In the genomic region with DNA sequence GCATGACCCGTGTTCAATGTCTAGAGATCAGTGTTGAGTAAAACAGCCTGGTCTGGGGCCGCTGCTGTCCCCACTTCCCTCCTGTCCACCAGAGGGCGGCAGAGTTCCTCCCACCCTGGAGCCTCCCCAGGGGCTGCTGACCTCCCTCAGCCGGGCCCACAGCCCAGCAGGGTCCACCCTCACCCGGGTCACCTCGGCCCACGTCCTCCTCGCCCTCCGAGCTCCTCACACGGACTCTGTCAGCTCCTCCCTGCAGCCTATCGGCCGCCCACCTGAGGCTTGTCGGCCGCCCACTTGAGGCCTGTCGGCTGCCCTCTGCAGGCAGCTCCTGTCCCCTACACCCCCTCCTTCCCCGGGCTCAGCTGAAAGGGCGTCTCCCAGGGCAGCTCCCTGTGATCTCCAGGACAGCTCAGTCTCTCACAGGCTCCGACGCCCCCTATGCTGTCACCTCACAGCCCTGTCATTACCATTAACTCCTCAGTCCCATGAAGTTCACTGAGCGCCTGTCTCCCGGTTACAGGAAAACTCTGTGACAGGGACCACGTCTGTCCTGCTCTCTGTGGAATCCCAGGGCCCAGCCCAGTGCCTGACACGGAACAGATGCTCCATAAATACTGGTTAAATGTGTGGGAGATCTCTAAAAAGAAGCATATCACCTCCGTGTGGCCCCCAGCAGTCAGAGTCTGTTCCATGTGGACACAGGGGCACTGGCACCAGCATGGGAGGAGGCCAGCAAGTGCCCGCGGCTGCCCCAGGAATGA, we compare ENCODE assay signal across 1 cellular context.
TF ChIP-seq lines count a peak whose summit lies in the region.

No MANE protein-coding gene starts in this region.

TF ChIP-seq in HEK293, 187 proteins besides CTCF, POLR2A, EP300 and RAD21 (continued from another document):
- TF ChIP-seq, protein P1, sequence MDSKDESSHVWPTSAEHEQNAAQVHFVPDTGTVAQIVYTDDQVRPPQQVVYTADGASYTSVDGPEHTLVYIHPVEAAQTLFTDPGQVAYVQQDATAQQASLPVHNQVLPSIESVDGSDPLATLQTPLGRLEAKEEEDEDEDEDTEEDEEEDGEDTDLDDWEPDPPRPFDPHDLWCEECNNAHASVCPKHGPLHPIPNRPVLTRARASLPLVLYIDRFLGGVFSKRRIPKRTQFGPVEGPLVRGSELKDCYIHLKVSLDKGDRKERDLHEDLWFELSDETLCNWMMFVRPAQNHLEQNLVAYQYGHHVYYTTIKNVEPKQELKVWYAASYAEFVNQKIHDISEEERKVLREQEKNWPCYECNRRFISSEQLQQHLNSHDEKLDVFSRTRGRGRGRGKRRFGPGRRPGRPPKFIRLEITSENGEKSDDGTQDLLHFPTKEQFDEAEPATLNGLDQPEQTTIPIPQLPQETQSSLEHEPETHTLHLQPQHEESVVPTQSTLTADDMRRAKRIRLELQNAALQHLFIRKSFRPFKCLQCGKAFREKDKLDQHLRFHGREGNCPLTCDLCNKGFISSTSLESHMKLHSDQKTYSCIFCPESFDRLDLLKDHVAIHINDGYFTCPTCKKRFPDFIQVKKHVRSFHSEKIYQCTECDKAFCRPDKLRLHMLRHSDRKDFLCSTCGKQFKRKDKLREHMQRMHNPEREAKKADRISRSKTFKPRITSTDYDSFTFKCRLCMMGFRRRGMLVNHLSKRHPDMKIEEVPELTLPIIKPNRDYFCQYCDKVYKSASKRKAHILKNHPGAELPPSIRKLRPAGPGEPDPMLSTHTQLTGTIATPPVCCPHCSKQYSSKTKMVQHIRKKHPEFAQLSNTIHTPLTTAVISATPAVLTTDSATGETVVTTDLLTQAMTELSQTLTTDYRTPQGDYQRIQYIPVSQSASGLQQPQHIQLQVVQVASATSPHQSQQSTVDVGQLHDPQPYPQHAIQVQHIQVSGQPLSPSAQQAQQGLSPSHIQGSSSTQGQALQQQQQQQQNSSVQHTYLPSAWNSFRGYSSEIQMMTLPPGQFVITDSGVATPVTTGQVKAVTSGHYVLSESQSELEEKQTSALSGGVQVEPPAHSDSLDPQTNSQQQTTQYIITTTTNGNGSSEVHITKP (tag by site-specific recombination; IDR thresholded peaks at IDR 0.05), result peak; percentile 46
- peak; percentile 100 for TF ChIP-seq SCRT2 (tag by site-specific recombination; IDR thresholded peaks at IDR 0.05)
- no peak for TF ChIP-seq ZNF274 (IDR thresholded peaks at IDR 0.05; ENCODE audit: low read length)
- TF ChIP-seq ZNF274 (tag by site-specific recombination; IDR thresholded peaks at IDR 0.05; ENCODE audit: borderline replicate concordance), result no peak
- TF ChIP-seq, protein P2, sequence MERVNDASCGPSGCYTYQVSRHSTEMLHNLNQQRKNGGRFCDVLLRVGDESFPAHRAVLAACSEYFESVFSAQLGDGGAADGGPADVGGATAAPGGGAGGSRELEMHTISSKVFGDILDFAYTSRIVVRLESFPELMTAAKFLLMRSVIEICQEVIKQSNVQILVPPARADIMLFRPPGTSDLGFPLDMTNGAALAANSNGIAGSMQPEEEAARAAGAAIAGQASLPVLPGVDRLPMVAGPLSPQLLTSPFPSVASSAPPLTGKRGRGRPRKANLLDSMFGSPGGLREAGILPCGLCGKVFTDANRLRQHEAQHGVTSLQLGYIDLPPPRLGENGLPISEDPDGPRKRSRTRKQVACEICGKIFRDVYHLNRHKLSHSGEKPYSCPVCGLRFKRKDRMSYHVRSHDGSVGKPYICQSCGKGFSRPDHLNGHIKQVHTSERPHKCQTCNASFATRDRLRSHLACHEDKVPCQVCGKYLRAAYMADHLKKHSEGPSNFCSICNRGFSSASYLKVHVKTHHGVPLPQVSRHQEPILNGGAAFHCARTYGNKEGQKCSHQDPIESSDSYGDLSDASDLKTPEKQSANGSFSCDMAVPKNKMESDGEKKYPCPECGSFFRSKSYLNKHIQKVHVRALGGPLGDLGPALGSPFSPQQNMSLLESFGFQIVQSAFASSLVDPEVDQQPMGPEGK (tag by site-specific recombination; IDR thresholded peaks at IDR 0.05), result peak; percentile 94
- peak; percentile 91 for TF ChIP-seq GLIS2 (tag by site-specific recombination; IDR thresholded peaks at IDR 0.05)
- TF ChIP-seq ZXDB (tag by site-specific recombination; IDR thresholded peaks at IDR 0.05), result peak; percentile 94
- peak; percentile 76 for TF ChIP-seq ZBTB17 (tag by site-specific recombination; IDR thresholded peaks at IDR 0.05)
- peak; percentile 81 for TF ChIP-seq SP3 (tag by site-specific recombination; IDR thresholded peaks at IDR 0.05)
- peak; percentile 54; the same call in 1 of the 2 replicates for TF ChIP-seq ZNF335 (tag by site-specific recombination; conservative IDR thresholded peaks at IDR 0.05)
- no peak for TF ChIP-seq ZNF677 (tag by site-specific recombination; IDR thresholded peaks at IDR 0.05)
- TF ChIP-seq GLI4 (tag by site-specific recombination; IDR thresholded peaks at IDR 0.05), result peak; percentile 62; the same call in 1 of the 2 replicates
- TF ChIP-seq ZNF654 (tag by site-specific recombination; IDR thresholded peaks at IDR 0.05; ENCODE audit: low read depth), result peak; percentile 61
- TF ChIP-seq ZNF600 (tag by site-specific recombination; IDR thresholded peaks at IDR 0.05), result peak; percentile 62
- TF ChIP-seq, protein P3, sequence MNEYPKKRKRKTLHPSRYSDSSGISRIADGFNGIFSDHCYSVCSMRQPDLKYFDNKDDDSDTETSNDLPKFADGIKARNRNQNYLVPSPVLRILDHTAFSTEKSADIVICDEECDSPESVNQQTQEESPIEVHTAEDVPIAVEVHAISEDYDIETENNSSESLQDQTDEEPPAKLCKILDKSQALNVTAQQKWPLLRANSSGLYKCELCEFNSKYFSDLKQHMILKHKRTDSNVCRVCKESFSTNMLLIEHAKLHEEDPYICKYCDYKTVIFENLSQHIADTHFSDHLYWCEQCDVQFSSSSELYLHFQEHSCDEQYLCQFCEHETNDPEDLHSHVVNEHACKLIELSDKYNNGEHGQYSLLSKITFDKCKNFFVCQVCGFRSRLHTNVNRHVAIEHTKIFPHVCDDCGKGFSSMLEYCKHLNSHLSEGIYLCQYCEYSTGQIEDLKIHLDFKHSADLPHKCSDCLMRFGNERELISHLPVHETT (tag by site-specific recombination; IDR thresholded peaks at IDR 0.05), result 0 out of 2 replicates have a peak, but pooled peaks have one; percentile 52
- TF ChIP-seq ZNF76 (tag by site-specific recombination; IDR thresholded peaks at IDR 0.05; ENCODE audit: borderline replicate concordance, low read depth), result 0 out of 2 replicates have a peak, but pooled peaks have one; percentile 39
- peak; percentile 93 for TF ChIP-seq KLF8 (tag by site-specific recombination; IDR thresholded peaks at IDR 0.05)
- no peak for TF ChIP-seq ZNF223 (tag by site-specific recombination; IDR thresholded peaks at IDR 0.05)
- TF ChIP-seq, protein P4, sequence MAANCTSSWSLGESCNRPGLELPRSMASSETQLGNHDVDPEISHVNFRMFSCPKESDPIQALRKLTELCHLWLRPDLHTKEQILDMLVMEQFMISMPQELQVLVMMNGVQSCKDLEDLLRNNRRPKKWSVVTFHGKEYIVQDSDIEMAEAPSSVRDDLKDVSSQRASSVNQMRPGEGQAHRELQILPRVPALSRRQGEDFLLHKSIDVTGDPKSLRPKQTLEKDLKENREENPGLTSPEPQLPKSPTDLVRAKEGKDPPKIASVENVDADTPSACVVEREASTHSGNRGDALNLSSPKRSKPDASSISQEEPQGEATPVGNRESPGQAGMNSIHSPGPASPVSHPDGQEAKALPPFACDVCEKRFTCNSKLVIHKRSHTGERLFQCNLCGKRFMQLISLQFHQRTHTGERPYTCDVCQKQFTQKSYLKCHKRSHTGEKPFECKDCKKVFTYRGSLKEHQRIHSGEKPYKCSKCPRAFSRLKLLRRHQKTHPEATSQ (tag by site-specific recombination; IDR thresholded peaks at IDR 0.05), result peak; percentile 43; the same call in 1 of the 2 replicates
- TF ChIP-seq, protein P5, sequence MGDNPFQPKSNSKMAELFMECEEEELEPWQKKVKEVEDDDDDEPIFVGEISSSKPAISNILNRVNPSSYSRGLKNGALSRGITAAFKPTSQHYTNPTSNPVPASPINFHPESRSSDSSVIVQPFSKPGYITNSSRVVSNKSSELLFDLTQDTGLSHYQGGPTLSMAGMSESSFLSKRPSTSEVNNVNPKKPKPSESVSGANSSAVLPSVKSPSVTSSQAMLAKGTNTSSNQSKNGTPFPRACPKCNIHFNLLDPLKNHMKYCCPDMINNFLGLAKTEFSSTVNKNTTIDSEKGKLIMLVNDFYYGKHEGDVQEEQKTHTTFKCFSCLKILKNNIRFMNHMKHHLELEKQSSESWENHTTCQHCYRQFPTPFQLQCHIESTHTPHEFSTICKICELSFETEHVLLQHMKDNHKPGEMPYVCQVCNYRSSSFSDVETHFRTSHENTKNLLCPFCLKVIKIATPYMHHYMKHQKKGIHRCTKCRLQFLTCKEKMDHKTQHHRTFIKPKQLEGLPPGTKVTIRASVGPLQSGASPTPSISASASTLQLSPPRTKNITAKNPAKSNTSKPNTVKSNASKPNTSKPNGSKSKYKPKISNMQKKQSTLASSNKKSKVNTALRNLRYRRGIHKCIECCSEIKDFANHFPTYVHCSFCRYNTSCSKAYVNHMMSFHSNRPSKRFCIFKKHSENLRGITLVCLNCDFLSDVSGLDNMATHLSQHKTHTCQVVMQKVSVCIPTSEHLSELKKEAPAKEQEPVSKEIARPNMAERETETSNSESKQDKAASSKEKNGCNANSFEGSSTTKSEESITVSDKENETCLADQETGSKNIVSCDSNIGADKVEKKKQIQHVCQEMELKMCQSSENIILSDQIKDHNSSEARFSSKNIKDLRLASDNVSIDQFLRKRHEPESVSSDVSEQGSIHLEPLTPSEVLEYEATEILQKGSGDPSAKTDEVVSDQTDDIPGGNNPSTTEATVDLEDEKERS (tag by site-specific recombination; IDR thresholded peaks at IDR 0.05), result peak; percentile 92; the same call in 1 of the 2 replicates
- peak; percentile 78 for TF ChIP-seq REPIN1 (tag by site-specific recombination; IDR thresholded peaks at IDR 0.05; ENCODE audit: low read depth)
- no peak for TF ChIP-seq ZNF548 (tag by site-specific recombination; IDR thresholded peaks at IDR 0.05)
- peak; percentile 94 for TF ChIP-seq KLF16 (tag by site-specific recombination; IDR thresholded peaks at IDR 0.05)
- no peak for TF ChIP-seq ZNF629 (tag by site-specific recombination; IDR thresholded peaks at IDR 0.05)
- peak; percentile 92 for TF ChIP-seq ZFP37 (tag by site-specific recombination; IDR thresholded peaks at IDR 0.05)
- peak; percentile 82 for TF ChIP-seq GLIS1 (tag by site-specific recombination; IDR thresholded peaks at IDR 0.05)
- TF ChIP-seq IKZF3 (tag by site-specific recombination; IDR thresholded peaks at IDR 0.05), result no peak
- TF ChIP-seq, protein P6, sequence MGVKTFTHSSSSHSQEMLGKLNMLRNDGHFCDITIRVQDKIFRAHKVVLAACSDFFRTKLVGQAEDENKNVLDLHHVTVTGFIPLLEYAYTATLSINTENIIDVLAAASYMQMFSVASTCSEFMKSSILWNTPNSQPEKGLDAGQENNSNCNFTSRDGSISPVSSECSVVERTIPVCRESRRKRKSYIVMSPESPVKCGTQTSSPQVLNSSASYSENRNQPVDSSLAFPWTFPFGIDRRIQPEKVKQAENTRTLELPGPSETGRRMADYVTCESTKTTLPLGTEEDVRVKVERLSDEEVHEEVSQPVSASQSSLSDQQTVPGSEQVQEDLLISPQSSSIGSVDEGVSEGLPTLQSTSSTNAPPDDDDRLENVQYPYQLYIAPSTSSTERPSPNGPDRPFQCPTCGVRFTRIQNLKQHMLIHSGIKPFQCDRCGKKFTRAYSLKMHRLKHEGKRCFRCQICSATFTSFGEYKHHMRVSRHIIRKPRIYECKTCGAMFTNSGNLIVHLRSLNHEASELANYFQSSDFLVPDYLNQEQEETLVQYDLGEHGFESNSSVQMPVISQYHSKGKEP (tag by site-specific recombination; IDR thresholded peaks at IDR 0.05), result no peak
- TF ChIP-seq WT1 (tag by site-specific recombination; IDR thresholded peaks at IDR 0.05), result peak; percentile 26; the same call in 1 of the 2 replicates
- TF ChIP-seq, protein P7, sequence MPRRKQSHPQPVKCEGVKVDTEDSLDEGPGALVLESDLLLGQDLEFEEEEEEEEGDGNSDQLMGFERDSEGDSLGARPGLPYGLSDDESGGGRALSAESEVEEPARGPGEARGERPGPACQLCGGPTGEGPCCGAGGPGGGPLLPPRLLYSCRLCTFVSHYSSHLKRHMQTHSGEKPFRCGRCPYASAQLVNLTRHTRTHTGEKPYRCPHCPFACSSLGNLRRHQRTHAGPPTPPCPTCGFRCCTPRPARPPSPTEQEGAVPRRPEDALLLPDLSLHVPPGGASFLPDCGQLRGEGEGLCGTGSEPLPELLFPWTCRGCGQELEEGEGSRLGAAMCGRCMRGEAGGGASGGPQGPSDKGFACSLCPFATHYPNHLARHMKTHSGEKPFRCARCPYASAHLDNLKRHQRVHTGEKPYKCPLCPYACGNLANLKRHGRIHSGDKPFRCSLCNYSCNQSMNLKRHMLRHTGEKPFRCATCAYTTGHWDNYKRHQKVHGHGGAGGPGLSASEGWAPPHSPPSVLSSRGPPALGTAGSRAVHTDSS (tag by site-specific recombination; IDR thresholded peaks at IDR 0.05), result no peak
